Comparison of ENCODE assay signal across 28 cellular contexts in genomic region chr19:37353968-37354367, GRCh38.
"Had no signal": no experiment of that assay in that cellular context is flagged by ENCODE, and none has a peak within 500 bp of the region (broad histone marks: within the 10 kb centered on the region; RNA-seq: fewer than 3 reads in every experiment).

No MANE protein-coding gene starts in this region.

- FAIRE-seq: colon, endometrium, endothelial cell of umbilical vein, frontal cortex had no signal

- H3K27ac ChIP-seq: colonic mucosa, coronary artery, epithelial cell of prostate, esophagus muscularis mucosa, esophagus squamous epithelium, foreskin keratinocyte, gastrocnemius medialis, gastroesophageal sphincter, heart left ventricle, heart right ventricle had no signal

- H3K9me3 ChIP-seq: colonic mucosa, gastrocnemius medialis had no signal

- H3K27me3 ChIP-seq: colonic mucosa, dorsolateral prefrontal cortex, esophagus muscularis mucosa, esophagus squamous epithelium, foreskin keratinocyte, gastrocnemius medialis, gastroesophageal sphincter, heart left ventricle, heart right ventricle had no signal

- DNase-seq: colonic mucosa; cortex of kidney; dermis blood vessel endothelial cell; dorsolateral prefrontal cortex; effector CD4-positive, alpha-beta T cell; effector CD8-positive, alpha-beta T cell; effector memory CD4-positive, alpha-beta T cell; effector memory CD8-positive, alpha-beta T cell; endodermal cell; erythroblast; esophagus squamous epithelium; foreskin fibroblast; foreskin keratinocyte; foreskin melanocyte; gastrocnemius medialis; glutamatergic neuron; head of caudate nucleus; heart left ventricle; heart right ventricle had no signal

- H3K4me1 ChIP-seq: colonic mucosa, esophagus muscularis mucosa, esophagus squamous epithelium, foreskin keratinocyte, gastrocnemius medialis, gastroesophageal sphincter, heart left ventricle, heart right ventricle had no signal

- ATAC-seq: effector memory CD8-positive, alpha-beta T cell; esophagus mucosa; foreskin keratinocyte; gastrocnemius medialis; gastroesophageal sphincter; heart left ventricle; heart right ventricle had no signal

- H3K36me3 ChIP-seq: colonic mucosa had no signal

- H3K4me3 ChIP-seq: colonic mucosa, coronary artery, dorsolateral prefrontal cortex, esophagus muscularis mucosa, esophagus squamous epithelium, gastrocnemius medialis, gastroesophageal sphincter, heart left ventricle, heart right ventricle had no signal
